8 cellular contexts compared by ENCODE assay signal in the genomic region with DNA sequence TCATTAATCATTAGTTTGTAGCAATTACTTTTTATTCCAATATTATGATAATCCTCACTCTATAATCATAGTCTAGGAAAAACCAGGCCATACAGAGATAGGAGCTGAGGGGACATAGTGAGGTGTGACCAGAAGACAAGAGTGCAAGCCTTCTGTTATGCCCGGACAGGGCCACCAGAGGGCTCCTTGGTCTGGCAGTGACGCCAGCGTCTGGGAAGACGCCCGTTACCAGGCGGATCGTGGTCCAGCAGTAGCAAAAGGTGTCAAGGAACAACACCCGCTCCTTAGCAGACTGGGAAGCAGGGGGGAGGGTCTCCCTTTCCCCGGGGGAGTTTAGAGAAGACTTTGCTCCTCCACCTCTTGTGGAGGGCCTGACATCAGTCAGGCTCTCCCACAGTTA. TPM values are rescaled to one million over a fixed set of nuclear protein-coding genes. Genes with fewer than 3 reads are reported as not detected.
DNase-seq lines count a peak whose midpoint lies in the region; ATAC-seq and TF ChIP-seq lines count a peak whose summit lies in the region.
"Not testable (repeated sequence)": the region's sequence is repeated elsewhere in the genome, so short reads cannot be mapped to it uniquely, and the experiment has no call there.

No MANE protein-coding gene starts in this region.

- H2BK15ac ChIP-seq in mesendoderm (replicated peaks; ENCODE audit: low read depth) = not testable (repeated sequence)

- H4K20me1 ChIP-seq in GM23338 (replicated peaks; ENCODE audit: insufficient read depth) = peaks cover 14% of the 10 kb centered on the region
- not testable (repeated sequence) for H4K20me1 ChIP-seq in OCI-LY7 (ENCODE audit: insufficient read depth, low read length)

- H3K27ac Mint-ChIP-seq in GM23338 = not testable (repeated sequence)

- H3K27ac ChIP-seq in C4-2B; GM23338 (ENCODE audit: low read depth); OCI-LY7 (ENCODE audit: low read depth, low read length, poor library complexity, severe bottlenecking); WERI-Rb-1; foreskin keratinocyte; mesendoderm (ENCODE audit: low read depth, low read length); upper lobe of right lung: not testable (repeated sequence)

- TF ChIP-seq CTCF in C4-2B (conservative IDR thresholded peaks at IDR 0.05) (peak; percentile 26; the same call in 1 of the 2 replicates), GM23338 (conservative IDR thresholded peaks at IDR 0.05; ENCODE audit: low read depth in 2 of 2) (peak; percentile 49 to 55), OCI-LY7 (conservative IDR thresholded peaks at IDR 0.05; ENCODE audit: low read length) (peak; percentile 34), cardiac fibroblast (IDR thresholded peaks at IDR 0.05; ENCODE audit: low read depth, low read length) (peak; percentile 11), foreskin keratinocyte (conservative IDR thresholded peaks at IDR 0.05) (peak; percentile 18), upper lobe of right lung (IDR thresholded peaks at IDR 0.05) (peak; percentile 6)
- not testable (repeated sequence) for TF ChIP-seq CTCF in WERI-Rb-1 (IDR thresholded peaks at IDR 0.05; ENCODE audit: low read depth, low read length)

- not testable (repeated sequence) for H3K18ac ChIP-seq in mesendoderm (ENCODE audit: low read length)

- H2AK5ac ChIP-seq in mesendoderm (ENCODE audit: low read length) = not testable (repeated sequence)

- H3K56ac ChIP-seq in mesendoderm (ENCODE audit: low read length) = not testable (repeated sequence)

- intact Hi-C loops in OCI-LY7 (cut with micrococcal nuclease; ENCODE audit: unreplicated experiment); upper lobe of right lung (cut with DNase I): not testable (repeated sequence)

- H2BK120ac ChIP-seq in mesendoderm (ENCODE audit: low read depth, low read length) = not testable (repeated sequence)

- not testable (repeated sequence) for H3K27me3 Mint-ChIP-seq in GM23338 (ENCODE audit: insufficient read depth, low read depth, poor library complexity)

- not testable (repeated sequence) for H3K9me2 ChIP-seq in GM23338 (ENCODE audit: insufficient read depth); OCI-LY7 (ENCODE audit: insufficient read depth, low read length)

- not testable (repeated sequence) for H2BK5ac ChIP-seq in mesendoderm (ENCODE audit: low read length)

- not testable (repeated sequence) for H3K36me3 ChIP-seq in GM23338 (ENCODE audit: insufficient read depth); OCI-LY7 (ENCODE audit: insufficient read depth, low read length); WERI-Rb-1; mesendoderm (ENCODE audit: control insufficient read depth, insufficient read depth, low read length); upper lobe of right lung

- no CpG with 5 or more reads among the region's 9 CpGs for WGBS in mesendoderm (ENCODE audit: extremely low coverage, insufficient coverage, low lambda C conversion rate)

- H3K4me1 ChIP-seq in GM23338 (ENCODE audit: insufficient read depth) = peaks cover 21% of the 10 kb centered on the region
- H3K4me1 ChIP-seq in OCI-LY7 (ENCODE audit: insufficient read depth, low read length, poor library complexity, severe bottlenecking); foreskin keratinocyte; mesendoderm (ENCODE audit: control insufficient read depth, low read depth, low read length); upper lobe of right lung: not testable (repeated sequence)

- CTCF ChIA-PET in OCI-LY7 (lab: Charles Lee; ENCODE audit: unreplicated experiment) = not testable (repeated sequence)

- not testable (repeated sequence) for ATAC-seq in GM23338, foreskin keratinocyte, upper lobe of right lung

- H3K27me3 ChIP-seq in GM23338 (ENCODE audit: insufficient read depth); WERI-Rb-1 (ENCODE audit: insufficient read depth, low read depth, severe bottlenecking); foreskin keratinocyte; mesendoderm (ENCODE audit: insufficient read depth, low read length, poor library complexity); upper lobe of right lung: not testable (repeated sequence)

- H3K9ac ChIP-seq in mesendoderm (ENCODE audit: low read length) = not testable (repeated sequence)

- not testable (repeated sequence) for H4K5ac ChIP-seq in mesendoderm (ENCODE audit: low read length)

- H3K4ac ChIP-seq in mesendoderm (ENCODE audit: low read depth, low read length) = not testable (repeated sequence)

- not testable (repeated sequence) for BruUV-seq in OCI-LY7 (replicated peaks; lab: Mats Ljungman, UMichigan)

- peaks cover 71% of the 10 kb centered on the region for H3K79me2 ChIP-seq in GM23338 (replicated peaks; ENCODE audit: insufficient read depth)
- H3K79me2 ChIP-seq in OCI-LY7 (ENCODE audit: insufficient read depth, low read depth, low read length); mesendoderm (ENCODE audit: control insufficient read depth, insufficient read depth, low read length): not testable (repeated sequence)

- not testable (repeated sequence) for H3K23ac ChIP-seq in mesendoderm (ENCODE audit: low read length)

- H3K9me3 Mint-ChIP-seq in GM23338 = peaks cover 28% of the 10 kb centered on the region

- peak; percentile 41 for DNase-seq in GM23338 (ENCODE audit: low spot score)
- not testable (repeated sequence) for DNase-seq in OCI-LY7 (ENCODE audit: low spot score); cardiac fibroblast (ENCODE audit: low read depth in 2 of 2); foreskin keratinocyte
- peak; percentile 25 for DNase-seq in WERI-Rb-1
- DNase-seq in mesendoderm = peak; percentile 43
- peak; percentile 53 for DNase-seq in upper lobe of right lung

- not testable (repeated sequence) for H3K4me3 ChIP-seq in GM23338; OCI-LY7 (ENCODE audit: low read depth, low read length, poor library complexity, severe bottlenecking); WERI-Rb-1 (ENCODE audit: low read depth, low read length); cardiac fibroblast (replicated peaks in 1 of 2; ENCODE audit: low read depth in 2 of 2, low read length in 2 of 2); mesendoderm (ENCODE audit: low read length); upper lobe of right lung

- not testable (repeated sequence) for H3K4me2 ChIP-seq in GM23338; OCI-LY7 (ENCODE audit: low read length); mesendoderm (ENCODE audit: low read length)

- not testable (repeated sequence) for H2AFZ ChIP-seq in GM23338; OCI-LY7 (ENCODE audit: low read length)

- not testable (repeated sequence) for H4K8ac ChIP-seq in mesendoderm (ENCODE audit: low read depth, low read length)

- not testable (repeated sequence) for H3K79me1 ChIP-seq in mesendoderm (ENCODE audit: low read length)

- H3F3A ChIP-seq in GM23338 (replicated peaks; ENCODE audit: low read depth) = not testable (repeated sequence)

- H3K4me1 Mint-ChIP-seq in GM23338 = peaks cover 22% of the 10 kb centered on the region

- not testable (repeated sequence) for H3K4me3 Mint-ChIP-seq in GM23338

- POLR2A ChIA-PET in OCI-LY7 (lab: Charles Lee) = interaction anchor here (0.6 kb wide), 1 partner anchor 179 kb away, joined by 3 read pairs; no protein-coding TSS in a partner anchor

- H3K36me3 Mint-ChIP-seq in GM23338 (ENCODE audit: low read depth) = peaks cover 31% of the 10 kb centered on the region

- H3K9me3 ChIP-seq in OCI-LY7 (ENCODE audit: low read length); upper lobe of right lung: not testable (repeated sequence)
- peaks cover 13% of the 10 kb centered on the region for H3K9me3 ChIP-seq in WERI-Rb-1 (ENCODE audit: severe bottlenecking)

TF ChIP-seq in GM23338, 12 proteins besides CTCF, POLR2A, EP300 and RAD21:
- 0 out of 2 replicates have a peak, but pooled peaks have one; percentile 11 for TF ChIP-seq CREB1 (CRISPR knock-in tag; IDR thresholded peaks at IDR 0.05; ENCODE audit: low read depth)
TF ChIP-seq in GM23338: peak in this region for 1; not testable (repeated sequence) for 11.

RNA-seq across cellular contexts. Expression of gene MAPK8, which starts 39.8 kb away (rescaled TPM):
- total RNA-seq in GM23338 (2014; rRNA removed; shearing (Covaris generic)) = 63.5 and 73.6 TPM in 2 replicates
- 40.0 and 52.4 TPM in 2 replicates for polyA plus RNA-seq in GM23338 (2016; fragmentation: Nextera tagmentation; extraction: Ambion mirVana)
- 22.6 and 40.5 TPM in 2 replicates for total RNA-seq in OCI-LY7 (2014; rRNA removed; shearing (Covaris generic))
- 29.1 and 39.9 TPM in 2 replicates for total RNA-seq in OCI-LY7 (2022)
- 32.5 and 34.0 TPM in 2 replicates for total RNA-seq in foreskin keratinocyte
- polyA plus RNA-seq in foreskin keratinocyte = 7.6 and 11.0 TPM in 2 replicates
- polyA plus RNA-seq in mesendoderm (2013, experiment 1 of 2) = 44.7 TPM
- 48.3 TPM for polyA plus RNA-seq in mesendoderm (2013, experiment 2 of 2)
- 42.3 TPM for total RNA-seq in upper lobe of right lung
